In the genomic region with DNA sequence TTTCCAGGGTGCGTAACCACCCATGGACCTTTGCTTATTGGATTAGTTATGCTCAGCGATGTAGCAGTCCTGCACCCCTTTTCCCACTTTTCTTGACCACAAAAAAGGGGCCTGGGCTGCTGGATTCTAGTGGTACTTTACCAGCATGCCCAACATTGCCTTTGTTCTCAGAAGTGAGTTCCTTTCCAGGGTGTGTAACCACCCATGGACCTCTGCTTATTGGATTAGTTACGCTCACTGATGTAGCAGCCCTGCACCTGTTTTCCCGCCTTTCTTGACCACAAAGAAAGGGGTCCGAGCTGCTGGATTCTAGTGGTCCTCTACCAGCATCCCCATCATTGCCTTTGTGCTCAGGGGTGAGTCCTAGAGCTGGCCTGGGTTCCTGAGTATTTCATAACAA, we compare ENCODE assay signal across 28 cellular contexts.
"Had no signal": no experiment of that assay in that cellular context is flagged by ENCODE, and none has a peak within 500 bp of the region (broad histone marks: within the 10 kb centered on the region; RNA-seq: fewer than 3 reads in every experiment).

No MANE protein-coding gene starts in this region.

- H3K4me1 ChIP-seq: colonic mucosa, esophagus muscularis mucosa, esophagus squamous epithelium, foreskin keratinocyte, gastrocnemius medialis, gastroesophageal sphincter, heart left ventricle, heart right ventricle had no signal

- H3K36me3 ChIP-seq: colonic mucosa, esophagus muscularis mucosa, esophagus squamous epithelium, gastrocnemius medialis, gastroesophageal sphincter, heart left ventricle, heart right ventricle had no signal

- H3K9me3 Mint-ChIP-seq: effector memory CD8-positive, alpha-beta T cell had no signal

- H3K27me3 ChIP-seq: colonic mucosa, dorsolateral prefrontal cortex, esophagus muscularis mucosa, esophagus squamous epithelium, foreskin keratinocyte, gastrocnemius medialis, gastroesophageal sphincter, heart left ventricle, heart right ventricle had no signal

- H3K27me3 Mint-ChIP-seq: dendritic cell treated with granulocyte-macrophage colony-stimulating factor and Interleukin-4, amounts not matched to agents 40 ng/mL and 50 ng/mL, for 4 days had no signal

- FAIRE-seq: colon, endometrium, endothelial cell of umbilical vein, frontal cortex had no signal

- DNase-seq: colonic mucosa; cortex of kidney; dermis blood vessel endothelial cell; dorsolateral prefrontal cortex; effector CD4-positive, alpha-beta T cell; effector CD8-positive, alpha-beta T cell; effector memory CD4-positive, alpha-beta T cell; effector memory CD8-positive, alpha-beta T cell; endodermal cell; erythroblast; esophagus squamous epithelium; foreskin fibroblast; foreskin keratinocyte; foreskin melanocyte; gastrocnemius medialis; glutamatergic neuron; head of caudate nucleus; heart left ventricle; heart right ventricle had no signal

- H3K27ac Mint-ChIP-seq: dendritic cell treated with granulocyte-macrophage colony-stimulating factor and Interleukin-4, amounts not matched to agents 40 ng/mL and 50 ng/mL, for 4 days; effector memory CD8-positive, alpha-beta T cell; endodermal cell had no signal

- H3K27ac ChIP-seq: colonic mucosa, coronary artery, dorsolateral prefrontal cortex, epithelial cell of prostate, esophagus muscularis mucosa, esophagus squamous epithelium, foreskin keratinocyte, gastrocnemius medialis, gastroesophageal sphincter, heart left ventricle, heart right ventricle had no signal

- H3K4me3 ChIP-seq: colonic mucosa, coronary artery, dorsolateral prefrontal cortex, esophagus muscularis mucosa, esophagus squamous epithelium, gastrocnemius medialis, gastroesophageal sphincter, heart left ventricle, heart right ventricle had no signal

- H3K4me3 Mint-ChIP-seq: dendritic cell treated with granulocyte-macrophage colony-stimulating factor and Interleukin-4, amounts not matched to agents 40 ng/mL and 50 ng/mL, for 4 days; effector memory CD8-positive, alpha-beta T cell; endodermal cell had no signal

- H3K9me3 ChIP-seq: colonic mucosa, esophagus muscularis mucosa, esophagus squamous epithelium, gastrocnemius medialis, gastroesophageal sphincter, heart left ventricle, heart right ventricle had no signal
